In genomic region chr6:165448210-165448609, GRCh38 we compare ENCODE assay signal across 17 cellular contexts.
DNase-seq lines count a peak whose midpoint lies in the region; ATAC-seq and TF ChIP-seq lines count a peak whose summit lies in the region.
"Had no signal": no experiment of that assay in that cellular context is flagged by ENCODE, and none has a peak within 500 bp of the region (broad histone marks: within the 10 kb centered on the region; RNA-seq: fewer than 3 reads in every experiment).

No MANE protein-coding gene starts in this region.

- H3K9me3 ChIP-seq in H9 (ENCODE audit: control insufficient read depth, low read depth, low read length) (no peaks in the 10 kb centered on the region), endodermal cell (ENCODE audit: control insufficient read depth, low read length) (peaks cover 27% of the 10 kb centered on the region)
- H3K9me3 ChIP-seq: SJCRH30 had no signal

- no peak overlapping the region for H3K4me2 ChIP-seq in H9 (ENCODE audit: insufficient read depth, insufficient read length, low read length)
- H3K4me2 ChIP-seq in mesendoderm (ENCODE audit: low read length) = no peak overlapping the region

- H3K4me1 Mint-ChIP-seq in H9 = peaks cover 6 to 11% of the 10 kb centered on the region in 2 experiments
- peaks cover 25% of the 10 kb centered on the region for H3K4me1 Mint-ChIP-seq in endodermal cell
- no peaks in the 10 kb centered on the region for H3K4me1 Mint-ChIP-seq in activated T-cell treated with anti-CD3 and anti-CD28 coated beads, Interleukin-2, amount 50 U/mL, for 4 hours (ENCODE audit: low read depth)

- H3K36me3 ChIP-seq in endodermal cell (ENCODE audit: control insufficient read depth, insufficient read depth, low read length) = peaks cover 39% of the 10 kb centered on the region
- no peaks in the 10 kb centered on the region for H3K36me3 ChIP-seq in mesendoderm (ENCODE audit: control insufficient read depth, insufficient read depth, low read length)
- H3K36me3 ChIP-seq: SJCRH30 had no signal

- no peak overlapping the region for H2BK20ac ChIP-seq in H9 (ENCODE audit: low read depth, low read length, poor library complexity, severe bottlenecking)

- no peak overlapping the region for H3K9ac ChIP-seq in H9 (ENCODE audit: extremely low read depth, insufficient read length, low read length)
- H3K9ac ChIP-seq in endodermal cell (ENCODE audit: extremely low read depth, low read length, poor library complexity, severe bottlenecking) = no peak overlapping the region
- no peak overlapping the region for H3K9ac ChIP-seq in mesendoderm (ENCODE audit: low read length)

- H2BK120ac ChIP-seq in H9 (ENCODE audit: low read depth, low read length, poor library complexity, severe bottlenecking) = no peak overlapping the region
- no peak overlapping the region for H2BK120ac ChIP-seq in mesendoderm (ENCODE audit: low read depth, low read length)

- H3K18ac ChIP-seq in H9 (ENCODE audit: insufficient read length, low read depth, low read length) (no peak overlapping the region), mesendoderm (ENCODE audit: low read length) (no peak overlapping the region)

- H3K4me1 ChIP-seq in H9 (ENCODE audit: insufficient read depth, low read length) (no peaks in the 10 kb centered on the region), endodermal cell (ENCODE audit: control insufficient read depth, insufficient read depth, low read length) (peaks cover 3% of the 10 kb centered on the region), mesendoderm (ENCODE audit: control insufficient read depth, low read depth, low read length) (no peaks in the 10 kb centered on the region)
- H3K4me1 ChIP-seq: SJCRH30 had no signal

- DNase-seq in ELF-1 (ENCODE audit: low read depth, low spot score) = peak; percentile 15
- peak; percentile 49 for DNase-seq in H9
- DNase-seq in endodermal cell = peak; percentile 65
- DNase-seq in mesendoderm = peak; percentile 47
- no peak for DNase-seq in activated T-cell treated with anti-CD3 and anti-CD28 coated beads, Interleukin-2, amount 50 U/mL, for 4 hours
- no peak for DNase-seq in islet precursor cell
- DNase-seq: ACHN, DND-41, HCEC 1CT, KBM-7, NCI-H1105, NCI-H2081, NCI-H510A treated with DMSO at 0.1 percent for 48 hours, SJCRH30 had no signal

- no peak overlapping the region for H3T11ph ChIP-seq in H9 (ENCODE audit: low read length)

- H3K36me3 Mint-ChIP-seq in H9 (ENCODE audit: insufficient read depth in 1 of 3, low read depth in 3 of 3) (peaks cover 4 to 14% (median 8%) of the 10 kb centered on the region in 3 experiments), endodermal cell (ENCODE audit: low read depth) (peaks cover 27% of the 10 kb centered on the region)
- no peaks in the 10 kb centered on the region for H3K36me3 Mint-ChIP-seq in activated T-cell treated with anti-CD3 and anti-CD28 coated beads, Interleukin-2, amount 50 U/mL, for 4 hours (ENCODE audit: insufficient read depth)

- no peak overlapping the region for H2AK5ac ChIP-seq in H9 (ENCODE audit: insufficient read length, low read length)
- no peak overlapping the region for H2AK5ac ChIP-seq in mesendoderm (ENCODE audit: low read length)

- H3K79me1 ChIP-seq in H9 (ENCODE audit: insufficient read depth, low read depth, low read length, poor library complexity, severe bottlenecking) = no peaks in the 10 kb centered on the region
- no peaks in the 10 kb centered on the region for H3K79me1 ChIP-seq in mesendoderm (ENCODE audit: low read length)

- H3K27ac ChIP-seq in H9 (ENCODE audit: insufficient read length, low read depth, low read length) (no peak overlapping the region), endodermal cell (ENCODE audit: low read depth, low read length) (no peak overlapping the region), mesendoderm (ENCODE audit: low read depth, low read length) (no peak overlapping the region)
- H3K27ac ChIP-seq: C4-2B, SJCRH30 had no signal

- no peak overlapping the region for H3K23ac ChIP-seq in H9 (ENCODE audit: insufficient read length, low read depth, low read length)
- no peak overlapping the region for H3K23ac ChIP-seq in mesendoderm (ENCODE audit: low read length)

- H3K27ac Mint-ChIP-seq in H9 = no peak overlapping the region
- H3K27ac Mint-ChIP-seq in endodermal cell = no peak overlapping the region

- H2BK12ac ChIP-seq in H9 (ENCODE audit: insufficient read length, low read depth, low read length) = no peak overlapping the region

- H3K27me3 Mint-ChIP-seq in H9 (ENCODE audit: low read depth) (peaks cover 1% of the 10 kb centered on the region; the same call in 1 of the 2 replicates), endodermal cell (ENCODE audit: insufficient read depth) (peaks cover 12% of the 10 kb centered on the region)
- no peaks in the 10 kb centered on the region for H3K27me3 Mint-ChIP-seq in activated T-cell treated with anti-CD3 and anti-CD28 coated beads, Interleukin-2, amount 50 U/mL, for 4 hours (ENCODE audit: low read depth)

- H4K8ac ChIP-seq in H9 (replicated peaks; ENCODE audit: insufficient read length, low read depth, low read length) (no peak overlapping the region), mesendoderm (ENCODE audit: low read depth, low read length) (no peak overlapping the region)

- H3K4me3 Mint-ChIP-seq in H9 (no peak overlapping the region), endodermal cell (no peak overlapping the region)
- H3K4me3 Mint-ChIP-seq in activated T-cell treated with anti-CD3 and anti-CD28 coated beads, Interleukin-2, amount 50 U/mL, for 4 hours = no peak overlapping the region

- H4K91ac ChIP-seq in H9 (ENCODE audit: insufficient read length, low read depth, low read length) = no peak overlapping the region

- WGBS in H9 (ENCODE audit: extremely low coverage, insufficient read length, low lambda C conversion rate) = no CpG with 5 or more reads among the region's 4 CpGs
- WGBS in endodermal cell (ENCODE audit: insufficient coverage in 1 of 2, insufficient read length in 1 of 2), 2 experiments = 91 to 100% methylated on average over 2 to 4 of the region's 4 CpGs
- WGBS in mesendoderm (ENCODE audit: extremely low coverage, insufficient coverage, low lambda C conversion rate) = no CpG with 5 or more reads among the region's 4 CpGs

- no peak overlapping the region for H3K14ac ChIP-seq in H9 (ENCODE audit: insufficient read depth, low read length)

- H2BK5ac ChIP-seq in H9 (ENCODE audit: insufficient read length, low read length) = no peak overlapping the region
- no peak overlapping the region for H2BK5ac ChIP-seq in mesendoderm (ENCODE audit: low read length)

- no peak overlapping the region for H2BK15ac ChIP-seq in H9 (ENCODE audit: low read depth, low read length)
- H2BK15ac ChIP-seq in mesendoderm (replicated peaks; ENCODE audit: low read depth) = no peak overlapping the region

- no peak for ATAC-seq in activated T-cell treated with anti-CD3 and anti-CD28 coated beads, Interleukin-2, amount 50 U/mL, for 4 hours
- ATAC-seq in GM18520 (IDR thresholded peaks at IDR 0.05; ENCODE audit: unreplicated experiment) = no peak
- ATAC-seq: Panc1 had no signal

- H4K5ac ChIP-seq in H9 (ENCODE audit: insufficient read length, low read depth, low read length) (no peak overlapping the region), mesendoderm (ENCODE audit: low read length) (no peak overlapping the region)

- no peaks in the 10 kb centered on the region for H3K23me2 ChIP-seq in H9 (ENCODE audit: insufficient read length, low read depth, low read length, poor library complexity, severe bottlenecking)

- H4K20me1 ChIP-seq in H9 (ENCODE audit: control insufficient read depth, insufficient read depth, insufficient read length) = no peaks in the 10 kb centered on the region

- H3K9me3 Mint-ChIP-seq in H9 (peaks cover 9 to 10% of the 10 kb centered on the region in 2 experiments), endodermal cell (peaks cover 17% of the 10 kb centered on the region)
- no peaks in the 10 kb centered on the region for H3K9me3 Mint-ChIP-seq in activated T-cell treated with anti-CD3 and anti-CD28 coated beads, Interleukin-2, amount 50 U/mL, for 4 hours

- no peak overlapping the region for H3K4ac ChIP-seq in H9 (ENCODE audit: low read depth, low read length)
- no peak overlapping the region for H3K4ac ChIP-seq in mesendoderm (ENCODE audit: low read depth, low read length)

- TF ChIP-seq CTCF in H9 (conservative IDR thresholded peaks at IDR 0.05) (peak; percentile 56), endodermal cell (conservative IDR thresholded peaks at IDR 0.05) (peak; percentile 70)

- no peaks in the 10 kb centered on the region for H3K79me2 ChIP-seq in H9 (ENCODE audit: insufficient read depth, low read length)
- no peaks in the 10 kb centered on the region for H3K79me2 ChIP-seq in mesendoderm (ENCODE audit: control insufficient read depth, insufficient read depth, low read length)

- H2AFZ ChIP-seq in H9 (ENCODE audit: low read length) = no peak overlapping the region

- H3K27me3 ChIP-seq in H9 (ENCODE audit: insufficient read depth, low read length) (no peaks in the 10 kb centered on the region), endodermal cell (ENCODE audit: control insufficient read depth, insufficient read depth, low read length, poor library complexity, severe bottlenecking) (no peaks in the 10 kb centered on the region), mesendoderm (ENCODE audit: insufficient read depth, low read length, poor library complexity) (no peaks in the 10 kb centered on the region)
- H3K27me3 ChIP-seq: SJCRH30 had no signal

- H3K4me3 ChIP-seq in endodermal cell (ENCODE audit: low read length) = no peak overlapping the region
- no peak overlapping the region for H3K4me3 ChIP-seq in mesendoderm (ENCODE audit: low read length)
- H3K4me3 ChIP-seq: SJCRH30 had no signal

- H3K56ac ChIP-seq in H9 (ENCODE audit: insufficient read length, low read depth, low read length) (no peak overlapping the region), mesendoderm (ENCODE audit: low read length) (no peak overlapping the region)

Comparison
In these comparisons a context has a peak if more than half of its experiments do, and no peak if none do; other contexts are left out.
1. DNase-seq: peak in ELF-1 (single experiment), H9 (single experiment), endodermal cell (single experiment) and mesendoderm (single experiment); none in activated T-cell treated with anti-CD3 and anti-CD28 coated beads, Interleukin-2, amount 50 U/mL, for 4 hours (single experiment) and islet precursor cell (single experiment).